In the genomic region with DNA sequence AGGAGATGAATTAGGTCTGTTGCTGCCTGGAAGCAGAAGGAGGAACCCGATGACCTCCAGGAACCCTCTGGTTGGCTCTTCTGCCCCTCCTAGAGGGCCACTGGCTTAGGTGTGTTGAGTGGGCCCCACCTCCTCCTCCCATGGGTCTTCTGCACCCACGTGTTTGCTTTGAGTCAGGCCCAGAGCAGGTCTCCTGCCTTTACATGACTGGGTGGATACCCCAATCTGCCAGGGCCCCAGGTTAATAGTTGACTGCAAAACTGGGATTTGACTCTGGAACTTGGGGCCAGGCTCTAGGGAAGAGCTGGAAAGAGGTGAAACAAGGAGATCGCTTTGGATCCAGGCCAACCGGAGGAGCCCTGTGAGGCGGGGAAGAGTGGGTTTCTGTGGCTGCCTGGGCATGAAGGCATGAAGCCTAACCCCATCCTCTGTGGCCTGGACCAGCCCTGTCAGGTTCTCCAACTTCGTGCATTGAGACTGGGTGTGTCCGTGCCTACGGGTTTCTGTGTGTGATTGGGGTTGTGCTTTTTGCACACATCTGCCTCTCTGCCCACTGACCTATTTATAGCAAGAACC, we compare ENCODE assay signal across 1 cellular context.
TF ChIP-seq lines count a peak whose summit lies in the region.

No MANE protein-coding gene starts in this region.

TF ChIP-seq in HepG2, 621 proteins besides CTCF, POLR2A, EP300 and RAD21 (continues in another document):
- TF ChIP-seq ZNF678 (CRISPR knock-in tag; IDR thresholded peaks at IDR 0.05) = no peak
- TF ChIP-seq, protein P1, sequence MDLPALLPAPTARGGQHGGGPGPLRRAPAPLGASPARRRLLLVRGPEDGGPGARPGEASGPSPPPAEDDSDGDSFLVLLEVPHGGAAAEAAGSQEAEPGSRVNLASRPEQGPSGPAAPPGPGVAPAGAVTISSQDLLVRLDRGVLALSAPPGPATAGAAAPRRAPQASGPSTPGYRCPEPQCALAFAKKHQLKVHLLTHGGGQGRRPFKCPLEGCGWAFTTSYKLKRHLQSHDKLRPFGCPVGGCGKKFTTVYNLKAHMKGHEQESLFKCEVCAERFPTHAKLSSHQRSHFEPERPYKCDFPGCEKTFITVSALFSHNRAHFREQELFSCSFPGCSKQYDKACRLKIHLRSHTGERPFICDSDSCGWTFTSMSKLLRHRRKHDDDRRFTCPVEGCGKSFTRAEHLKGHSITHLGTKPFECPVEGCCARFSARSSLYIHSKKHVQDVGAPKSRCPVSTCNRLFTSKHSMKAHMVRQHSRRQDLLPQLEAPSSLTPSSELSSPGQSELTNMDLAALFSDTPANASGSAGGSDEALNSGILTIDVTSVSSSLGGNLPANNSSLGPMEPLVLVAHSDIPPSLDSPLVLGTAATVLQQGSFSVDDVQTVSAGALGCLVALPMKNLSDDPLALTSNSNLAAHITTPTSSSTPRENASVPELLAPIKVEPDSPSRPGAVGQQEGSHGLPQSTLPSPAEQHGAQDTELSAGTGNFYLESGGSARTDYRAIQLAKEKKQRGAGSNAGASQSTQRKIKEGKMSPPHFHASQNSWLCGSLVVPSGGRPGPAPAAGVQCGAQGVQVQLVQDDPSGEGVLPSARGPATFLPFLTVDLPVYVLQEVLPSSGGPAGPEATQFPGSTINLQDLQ (CRISPR knock-in tag; IDR thresholded peaks at IDR 0.05) = no peak
- TF ChIP-seq, protein P2, sequence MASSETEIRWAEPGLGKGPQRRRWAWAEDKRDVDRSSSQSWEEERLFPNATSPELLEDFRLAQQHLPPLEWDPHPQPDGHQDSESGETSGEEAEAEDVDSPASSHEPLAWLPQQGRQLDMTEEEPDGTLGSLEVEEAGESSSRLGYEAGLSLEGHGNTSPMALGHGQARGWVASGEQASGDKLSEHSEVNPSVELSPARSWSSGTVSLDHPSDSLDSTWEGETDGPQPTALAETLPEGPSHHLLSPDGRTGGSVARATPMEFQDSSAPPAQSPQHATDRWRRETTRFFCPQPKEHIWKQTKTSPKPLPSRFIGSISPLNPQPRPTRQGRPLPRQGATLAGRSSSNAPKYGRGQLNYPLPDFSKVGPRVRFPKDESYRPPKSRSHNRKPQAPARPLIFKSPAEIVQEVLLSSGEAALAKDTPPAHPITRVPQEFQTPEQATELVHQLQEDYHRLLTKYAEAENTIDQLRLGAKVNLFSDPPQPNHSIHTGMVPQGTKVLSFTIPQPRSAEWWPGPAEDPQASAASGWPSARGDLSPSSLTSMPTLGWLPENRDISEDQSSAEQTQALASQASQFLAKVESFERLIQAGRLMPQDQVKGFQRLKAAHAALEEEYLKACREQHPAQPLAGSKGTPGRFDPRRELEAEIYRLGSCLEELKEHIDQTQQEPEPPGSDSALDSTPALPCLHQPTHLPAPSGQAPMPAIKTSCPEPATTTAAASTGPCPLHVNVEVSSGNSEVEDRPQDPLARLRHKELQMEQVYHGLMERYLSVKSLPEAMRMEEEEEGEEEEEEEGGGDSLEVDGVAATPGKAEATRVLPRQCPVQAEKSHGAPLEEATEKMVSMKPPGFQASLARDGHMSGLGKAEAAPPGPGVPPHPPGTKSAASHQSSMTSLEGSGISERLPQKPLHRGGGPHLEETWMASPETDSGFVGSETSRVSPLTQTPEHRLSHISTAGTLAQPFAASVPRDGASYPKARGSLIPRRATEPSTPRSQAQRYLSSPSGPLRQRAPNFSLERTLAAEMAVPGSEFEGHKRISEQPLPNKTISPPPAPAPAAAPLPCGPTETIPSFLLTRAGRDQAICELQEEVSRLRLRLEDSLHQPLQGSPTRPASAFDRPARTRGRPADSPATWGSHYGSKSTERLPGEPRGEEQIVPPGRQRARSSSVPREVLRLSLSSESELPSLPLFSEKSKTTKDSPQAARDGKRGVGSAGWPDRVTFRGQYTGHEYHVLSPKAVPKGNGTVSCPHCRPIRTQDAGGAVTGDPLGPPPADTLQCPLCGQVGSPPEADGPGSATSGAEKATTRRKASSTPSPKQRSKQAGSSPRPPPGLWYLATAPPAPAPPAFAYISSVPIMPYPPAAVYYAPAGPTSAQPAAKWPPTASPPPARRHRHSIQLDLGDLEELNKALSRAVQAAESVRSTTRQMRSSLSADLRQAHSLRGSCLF (CRISPR knock-in tag; IDR thresholded peaks at IDR 0.05; ENCODE audit: borderline replicate concordance) = no peak
- TF ChIP-seq, protein P3, sequence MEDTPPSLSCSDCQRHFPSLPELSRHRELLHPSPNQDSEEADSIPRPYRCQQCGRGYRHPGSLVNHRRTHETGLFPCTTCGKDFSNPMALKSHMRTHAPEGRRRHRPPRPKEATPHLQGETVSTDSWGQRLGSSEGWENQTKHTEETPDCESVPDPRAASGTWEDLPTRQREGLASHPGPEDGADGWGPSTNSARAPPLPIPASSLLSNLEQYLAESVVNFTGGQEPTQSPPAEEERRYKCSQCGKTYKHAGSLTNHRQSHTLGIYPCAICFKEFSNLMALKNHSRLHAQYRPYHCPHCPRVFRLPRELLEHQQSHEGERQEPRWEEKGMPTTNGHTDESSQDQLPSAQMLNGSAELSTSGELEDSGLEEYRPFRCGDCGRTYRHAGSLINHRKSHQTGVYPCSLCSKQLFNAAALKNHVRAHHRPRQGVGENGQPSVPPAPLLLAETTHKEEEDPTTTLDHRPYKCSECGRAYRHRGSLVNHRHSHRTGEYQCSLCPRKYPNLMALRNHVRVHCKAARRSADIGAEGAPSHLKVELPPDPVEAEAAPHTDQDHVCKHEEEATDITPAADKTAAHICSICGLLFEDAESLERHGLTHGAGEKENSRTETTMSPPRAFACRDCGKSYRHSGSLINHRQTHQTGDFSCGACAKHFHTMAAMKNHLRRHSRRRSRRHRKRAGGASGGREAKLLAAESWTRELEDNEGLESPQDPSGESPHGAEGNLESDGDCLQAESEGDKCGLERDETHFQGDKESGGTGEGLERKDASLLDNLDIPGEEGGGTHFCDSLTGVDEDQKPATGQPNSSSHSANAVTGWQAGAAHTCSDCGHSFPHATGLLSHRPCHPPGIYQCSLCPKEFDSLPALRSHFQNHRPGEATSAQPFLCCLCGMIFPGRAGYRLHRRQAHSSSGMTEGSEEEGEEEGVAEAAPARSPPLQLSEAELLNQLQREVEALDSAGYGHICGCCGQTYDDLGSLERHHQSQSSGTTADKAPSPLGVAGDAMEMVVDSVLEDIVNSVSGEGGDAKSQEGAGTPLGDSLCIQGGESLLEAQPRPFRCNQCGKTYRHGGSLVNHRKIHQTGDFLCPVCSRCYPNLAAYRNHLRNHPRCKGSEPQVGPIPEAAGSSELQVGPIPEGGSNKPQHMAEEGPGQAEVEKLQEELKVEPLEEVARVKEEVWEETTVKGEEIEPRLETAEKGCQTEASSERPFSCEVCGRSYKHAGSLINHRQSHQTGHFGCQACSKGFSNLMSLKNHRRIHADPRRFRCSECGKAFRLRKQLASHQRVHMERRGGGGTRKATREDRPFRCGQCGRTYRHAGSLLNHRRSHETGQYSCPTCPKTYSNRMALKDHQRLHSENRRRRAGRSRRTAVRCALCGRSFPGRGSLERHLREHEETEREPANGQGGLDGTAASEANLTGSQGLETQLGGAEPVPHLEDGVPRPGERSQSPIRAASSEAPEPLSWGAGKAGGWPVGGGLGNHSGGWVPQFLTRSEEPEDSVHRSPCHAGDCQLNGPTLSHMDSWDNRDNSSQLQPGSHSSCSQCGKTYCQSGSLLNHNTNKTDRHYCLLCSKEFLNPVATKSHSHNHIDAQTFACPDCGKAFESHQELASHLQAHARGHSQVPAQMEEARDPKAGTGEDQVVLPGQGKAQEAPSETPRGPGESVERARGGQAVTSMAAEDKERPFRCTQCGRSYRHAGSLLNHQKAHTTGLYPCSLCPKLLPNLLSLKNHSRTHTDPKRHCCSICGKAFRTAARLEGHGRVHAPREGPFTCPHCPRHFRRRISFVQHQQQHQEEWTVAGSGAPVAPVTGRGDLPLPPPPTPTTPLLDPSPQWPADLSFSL (CRISPR knock-in tag; IDR thresholded peaks at IDR 0.05) = no peak
- TF ChIP-seq, protein P4, sequence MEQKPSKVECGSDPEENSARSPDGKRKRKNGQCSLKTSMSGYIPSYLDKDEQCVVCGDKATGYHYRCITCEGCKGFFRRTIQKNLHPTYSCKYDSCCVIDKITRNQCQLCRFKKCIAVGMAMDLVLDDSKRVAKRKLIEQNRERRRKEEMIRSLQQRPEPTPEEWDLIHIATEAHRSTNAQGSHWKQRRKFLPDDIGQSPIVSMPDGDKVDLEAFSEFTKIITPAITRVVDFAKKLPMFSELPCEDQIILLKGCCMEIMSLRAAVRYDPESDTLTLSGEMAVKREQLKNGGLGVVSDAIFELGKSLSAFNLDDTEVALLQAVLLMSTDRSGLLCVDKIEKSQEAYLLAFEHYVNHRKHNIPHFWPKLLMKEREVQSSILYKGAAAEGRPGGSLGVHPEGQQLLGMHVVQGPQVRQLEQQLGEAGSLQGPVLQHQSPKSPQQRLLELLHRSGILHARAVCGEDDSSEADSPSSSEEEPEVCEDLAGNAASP (CRISPR knock-in tag; IDR thresholded peaks at IDR 0.05; ENCODE audit: borderline replicate concordance) = no peak
- TF ChIP-seq TAF1 (CRISPR knock-in tag; IDR thresholded peaks at IDR 0.05) = peak; percentile 13; the same call in 1 of the 2 replicates
- no peak for TF ChIP-seq BORCS8-MEF2B (CRISPR knock-in tag; IDR thresholded peaks at IDR 0.05)
- no peak for TF ChIP-seq ZNF205 (CRISPR knock-in tag; IDR thresholded peaks at IDR 0.05)
- no peak for TF ChIP-seq STAG1 (CRISPR knock-in tag; IDR thresholded peaks at IDR 0.05)
- TF ChIP-seq, protein P5, sequence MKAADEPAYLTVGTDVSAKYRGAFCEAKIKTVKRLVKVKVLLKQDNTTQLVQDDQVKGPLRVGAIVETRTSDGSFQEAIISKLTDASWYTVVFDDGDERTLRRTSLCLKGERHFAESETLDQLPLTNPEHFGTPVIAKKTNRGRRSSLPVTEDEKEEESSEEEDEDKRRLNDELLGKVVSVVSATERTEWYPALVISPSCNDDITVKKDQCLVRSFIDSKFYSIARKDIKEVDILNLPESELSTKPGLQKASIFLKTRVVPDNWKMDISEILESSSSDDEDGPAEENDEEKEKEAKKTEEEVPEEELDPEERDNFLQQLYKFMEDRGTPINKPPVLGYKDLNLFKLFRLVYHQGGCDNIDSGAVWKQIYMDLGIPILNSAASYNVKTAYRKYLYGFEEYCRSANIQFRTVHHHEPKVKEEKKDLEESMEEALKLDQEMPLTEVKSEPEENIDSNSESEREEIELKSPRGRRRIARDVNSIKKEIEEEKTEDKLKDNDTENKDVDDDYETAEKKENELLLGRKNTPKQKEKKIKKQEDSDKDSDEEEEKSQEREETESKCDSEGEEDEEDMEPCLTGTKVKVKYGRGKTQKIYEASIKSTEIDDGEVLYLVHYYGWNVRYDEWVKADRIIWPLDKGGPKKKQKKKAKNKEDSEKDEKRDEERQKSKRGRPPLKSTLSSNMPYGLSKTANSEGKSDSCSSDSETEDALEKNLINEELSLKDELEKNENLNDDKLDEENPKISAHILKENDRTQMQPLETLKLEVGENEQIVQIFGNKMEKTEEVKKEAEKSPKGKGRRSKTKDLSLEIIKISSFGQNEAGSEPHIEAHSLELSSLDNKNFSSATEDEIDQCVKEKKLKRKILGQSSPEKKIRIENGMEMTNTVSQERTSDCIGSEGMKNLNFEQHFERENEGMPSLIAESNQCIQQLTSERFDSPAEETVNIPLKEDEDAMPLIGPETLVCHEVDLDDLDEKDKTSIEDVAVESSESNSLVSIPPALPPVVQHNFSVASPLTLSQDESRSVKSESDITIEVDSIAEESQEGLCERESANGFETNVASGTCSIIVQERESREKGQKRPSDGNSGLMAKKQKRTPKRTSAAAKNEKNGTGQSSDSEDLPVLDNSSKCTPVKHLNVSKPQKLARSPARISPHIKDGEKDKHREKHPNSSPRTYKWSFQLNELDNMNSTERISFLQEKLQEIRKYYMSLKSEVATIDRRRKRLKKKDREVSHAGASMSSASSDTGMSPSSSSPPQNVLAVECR (CRISPR knock-in tag; IDR thresholded peaks at IDR 0.05; ENCODE audit: borderline replicate concordance) = peak; percentile 24; the same call in 1 of the 2 replicates
- TF ChIP-seq, protein P6, sequence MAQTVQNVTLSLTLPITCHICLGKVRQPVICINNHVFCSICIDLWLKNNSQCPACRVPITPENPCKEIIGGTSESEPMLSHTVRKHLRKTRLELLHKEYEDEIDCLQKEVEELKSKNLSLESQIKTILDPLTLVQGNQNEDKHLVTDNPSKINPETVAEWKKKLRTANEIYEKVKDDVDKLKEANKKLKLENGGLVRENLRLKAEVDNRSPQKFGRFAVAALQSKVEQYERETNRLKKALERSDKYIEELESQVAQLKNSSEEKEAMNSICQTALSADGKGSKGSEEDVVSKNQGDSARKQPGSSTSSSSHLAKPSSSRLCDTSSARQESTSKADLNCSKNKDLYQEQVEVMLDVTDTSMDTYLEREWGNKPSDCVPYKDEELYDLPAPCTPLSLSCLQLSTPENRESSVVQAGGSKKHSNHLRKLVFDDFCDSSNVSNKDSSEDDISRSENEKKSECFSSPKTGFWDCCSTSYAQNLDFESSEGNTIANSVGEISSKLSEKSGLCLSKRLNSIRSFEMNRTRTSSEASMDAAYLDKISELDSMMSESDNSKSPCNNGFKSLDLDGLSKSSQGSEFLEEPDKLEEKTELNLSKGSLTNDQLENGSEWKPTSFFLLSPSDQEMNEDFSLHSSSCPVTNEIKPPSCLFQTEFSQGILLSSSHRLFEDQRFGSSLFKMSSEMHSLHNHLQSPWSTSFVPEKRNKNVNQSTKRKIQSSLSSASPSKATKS (CRISPR knock-in tag; IDR thresholded peaks at IDR 0.05) = no peak
- 0 out of 2 replicates have a peak, but pooled peaks have one; percentile 25 for TF ChIP-seq ZNF644 (CRISPR knock-in tag; IDR thresholded peaks at IDR 0.05; ENCODE audit: low read depth)
- TF ChIP-seq ZNF382 (CRISPR knock-in tag; IDR thresholded peaks at IDR 0.05; ENCODE audit: borderline replicate concordance) = no peak
- no peak for TF ChIP-seq NKX3-1 (CRISPR knock-in tag; IDR thresholded peaks at IDR 0.05)
- no peak for TF ChIP-seq SIX1 (CRISPR knock-in tag; IDR thresholded peaks at IDR 0.05; ENCODE audit: borderline replicate concordance)
- TF ChIP-seq, protein P7, sequence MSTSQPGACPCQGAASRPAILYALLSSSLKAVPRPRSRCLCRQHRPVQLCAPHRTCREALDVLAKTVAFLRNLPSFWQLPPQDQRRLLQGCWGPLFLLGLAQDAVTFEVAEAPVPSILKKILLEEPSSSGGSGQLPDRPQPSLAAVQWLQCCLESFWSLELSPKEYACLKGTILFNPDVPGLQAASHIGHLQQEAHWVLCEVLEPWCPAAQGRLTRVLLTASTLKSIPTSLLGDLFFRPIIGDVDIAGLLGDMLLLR (CRISPR knock-in tag; IDR thresholded peaks at IDR 0.05) = no peak
- 0 out of 2 replicates have a peak, but pooled peaks have one; percentile 47 for TF ChIP-seq ZNF143 (CRISPR knock-in tag; IDR thresholded peaks at IDR 0.05)
- TF ChIP-seq, protein P8, sequence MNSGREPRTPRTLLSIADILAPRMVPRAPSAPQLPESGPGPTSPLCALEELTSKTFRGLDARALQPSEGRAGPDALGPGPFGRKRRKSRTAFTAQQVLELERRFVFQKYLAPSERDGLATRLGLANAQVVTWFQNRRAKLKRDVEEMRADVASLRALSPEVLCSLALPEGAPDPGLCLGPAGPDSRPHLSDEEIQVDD (CRISPR knock-in tag; IDR thresholded peaks at IDR 0.05; ENCODE audit: borderline replicate concordance) = no peak
- TF ChIP-seq, protein P9, sequence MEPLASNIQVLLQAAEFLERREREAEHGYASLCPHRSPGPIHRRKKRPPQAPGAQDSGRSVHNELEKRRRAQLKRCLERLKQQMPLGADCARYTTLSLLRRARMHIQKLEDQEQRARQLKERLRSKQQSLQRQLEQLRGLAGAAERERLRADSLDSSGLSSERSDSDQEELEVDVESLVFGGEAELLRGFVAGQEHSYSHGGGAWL (CRISPR knock-in tag; IDR thresholded peaks at IDR 0.05) = no peak
- no peak for TF ChIP-seq ZNF260 (CRISPR knock-in tag; IDR thresholded peaks at IDR 0.05; ENCODE audit: borderline replicate concordance, low read depth)
- no peak for TF ChIP-seq ZNF75D (CRISPR knock-in tag; IDR thresholded peaks at IDR 0.05; ENCODE audit: borderline replicate concordance)
